In the genomic region with DNA sequence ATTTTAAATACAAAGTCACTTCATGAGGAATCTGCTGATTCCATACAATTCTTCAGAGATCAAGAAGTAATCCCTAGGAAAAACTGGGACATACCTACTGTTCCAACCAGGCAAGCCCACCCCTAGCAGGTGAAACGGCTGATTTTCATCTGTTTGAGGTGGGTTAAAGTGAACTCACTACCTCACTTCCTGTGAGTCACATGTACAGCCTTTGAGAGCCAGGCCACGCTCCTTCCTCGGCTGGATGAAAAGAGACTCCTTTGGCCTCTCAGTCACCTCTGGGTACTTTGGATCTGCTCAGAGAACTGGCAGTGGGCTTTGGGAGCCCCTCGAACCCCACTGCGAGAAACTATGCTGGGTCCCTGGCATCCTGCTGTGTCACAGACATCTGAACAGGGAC, we compare ENCODE assay signal across 24 cellular contexts.
DNase-seq lines count a peak whose midpoint lies in the region; ATAC-seq, FAIRE-seq and TF ChIP-seq lines count a peak whose summit lies in the region.
"Had no signal": no experiment of that assay in that cellular context is flagged by ENCODE, and none has a peak within 500 bp of the region (broad histone marks: within the 10 kb centered on the region; RNA-seq: fewer than 3 reads in every experiment).

No MANE protein-coding gene starts in this region.

- no peaks in the 10 kb centered on the region for H3K9me3 Mint-ChIP-seq in activated CD8-positive, alpha-beta T cell treated with anti-CD3 and anti-CD28 coated beads for 36 hours
- peaks cover 0 to 6% (median 1%) of the 10 kb centered on the region in 7 donors for H3K9me3 Mint-ChIP-seq in CD14-positive monocyte
- H3K9me3 Mint-ChIP-seq: activated B cell treated with CpG ODN at 0.5 μM for 24 hours; activated CD4-positive, alpha-beta memory T cell treated with anti-CD3 and anti-CD28 coated beads for 36 hours; CD4-positive, CD25-positive, alpha-beta regulatory T cell; natural killer cell treated with Interleukin-12 subunit alpha and Interleukin-12 subunit beta and Interleukin-15 and Interleukin-18, amount 100 ng/mL, for 72 hours had no signal

- POLR2A ChIA-PET in activated CD8-positive, alpha-beta T cell treated with anti-CD3 and anti-CD28 coated beads for 36 hours (lab: Charles Lee): no interaction called here

- H3K27ac Mint-ChIP-seq in activated CD8-positive, alpha-beta T cell treated with anti-CD3 and anti-CD28 coated beads for 36 hours: no peak overlapping the region
- H3K27ac Mint-ChIP-seq in CD14-positive monocyte: peak overlapping the region in 3 of 7 donors; percentile 48 to 81 (median 80)
- H3K27ac Mint-ChIP-seq: activated B cell treated with CpG ODN at 0.5 μM for 24 hours; activated CD4-positive, alpha-beta memory T cell treated with anti-CD3 and anti-CD28 coated beads for 36 hours; CD4-positive, CD25-positive, alpha-beta regulatory T cell; natural killer cell treated with Interleukin-12 subunit alpha and Interleukin-12 subunit beta and Interleukin-15 and Interleukin-18, amount 100 ng/mL, for 72 hours had no signal

- intact Hi-C loops in activated CD8-positive, alpha-beta T cell treated with anti-CD3 and anti-CD28 coated beads for 36 hours (cut with micrococcal nuclease): no loop called here
- intact Hi-C loops in Right ventricle myocardium superior (cut with DNase I): no loop called here
- intact Hi-C loops in CD14-positive monocyte (cut with micrococcal nuclease): loop anchor here in 1 of 2 donors (5.0 to 10.0 kb wide), 3 partner anchors 47 to 370 kb away; no protein-coding TSS in a partner anchor

- H3K4me3 Mint-ChIP-seq in activated CD8-positive, alpha-beta T cell treated with anti-CD3 and anti-CD28 coated beads for 36 hours: no peak overlapping the region
- H3K4me3 Mint-ChIP-seq in CD14-positive monocyte: no peak overlapping the region
- H3K4me3 Mint-ChIP-seq: activated B cell treated with CpG ODN at 0.5 μM for 24 hours; activated CD4-positive, alpha-beta memory T cell treated with anti-CD3 and anti-CD28 coated beads for 36 hours; CD4-positive, CD25-positive, alpha-beta regulatory T cell; natural killer cell treated with Interleukin-12 subunit alpha and Interleukin-12 subunit beta and Interleukin-15 and Interleukin-18, amount 100 ng/mL, for 72 hours had no signal

- no peaks in the 10 kb centered on the region for H3K36me3 Mint-ChIP-seq in activated CD8-positive, alpha-beta T cell treated with anti-CD3 and anti-CD28 coated beads for 36 hours (ENCODE audit: low read depth)
- peaks cover 95 to 96% of the 10 kb centered on the region in 2 donors for H3K36me3 Mint-ChIP-seq in CD14-positive monocyte
- H3K36me3 Mint-ChIP-seq: activated CD4-positive, alpha-beta memory T cell treated with anti-CD3 and anti-CD28 coated beads for 36 hours; CD4-positive, CD25-positive, alpha-beta regulatory T cell; natural killer cell treated with Interleukin-12 subunit alpha and Interleukin-12 subunit beta and Interleukin-15 and Interleukin-18, amount 100 ng/mL, for 72 hours had no signal

- FAIRE-seq in keratinocyte (lab: Jason Lieb, UNC): peak; percentile 73
- FAIRE-seq: D721Med, pancreas had no signal

- DNase-seq in HT1080 (ENCODE audit: low read depth): peak; percentile 47
- peak; percentile 44 for DNase-seq in activated CD8-positive, alpha-beta T cell treated with anti-CD3 and anti-CD28 coated beads for 36 hours
- DNase-seq in keratinocyte (ENCODE audit: low read depth, low spot score): no peak
- DNase-seq in Right ventricle myocardium superior: no peak
- no peak for DNase-seq in CD14-positive monocyte (ENCODE audit: low spot score)
- DNase-seq: activated B cell treated with CpG ODN at 0.5 μM for 24 hours; activated CD4-positive, alpha-beta memory T cell treated with anti-CD3 and anti-CD28 coated beads for 36 hours; activated effector memory CD4-positive, alpha-beta T cell treated with Interleukin-2 at 50 U/mL for 16 hours; GOT3; kidney glomerular epithelial cell; lower lobe of right lung; NCI-H1092 treated with DMSO at 0.1 percent for 48 hours; NCI-H1930; NCI-H524; pancreas; SJCRH30; stimulated activated CD4-positive, alpha-beta T cell treated with anti-CD3 and anti-CD28 coated beads, Interleukin-2, amount 100 ng/mL, for 24 hours had no signal

- peaks cover 75% of the 10 kb centered on the region for H4K20me1 ChIP-seq in BLaER1
- no peaks in the 10 kb centered on the region for H4K20me1 ChIP-seq in keratinocyte (ENCODE audit: control insufficient read depth, extremely low read depth, insufficient read depth, low read length)

- dilution Hi-C loops in keratinocyte (cut with MboI; ENCODE audit: extremely low pct_ligation_motif_present, low sequenced_read_pairs): no loop called here

- H3K4me3 ChIP-seq in BLaER1 (no peak overlapping the region), keratinocyte (ENCODE audit: control insufficient read depth in 2 of 3, extremely low read depth in 1 of 3, insufficient read depth in 2 of 3, low read depth in 1 of 3, low read length in 3 of 3) (no peak overlapping the region)
- H3K4me3 ChIP-seq: lower lobe of right lung, pancreas, right atrium auricular region, SJCRH30, smooth muscle cell had no signal

- H3K36me3 ChIP-seq in BLaER1 (peaks cover 100% of the 10 kb centered on the region), keratinocyte (ENCODE audit: control insufficient read depth in 2 of 2, extremely low read depth in 1 of 2, insufficient read depth in 2 of 2, low read length in 2 of 2) (peaks cover 10 to 16% of the 10 kb centered on the region in 2 experiments)
- H3K36me3 ChIP-seq: SJCRH30 had no signal

- no peaks in the 10 kb centered on the region for H3K9me3 ChIP-seq in BLaER1
- no peaks in the 10 kb centered on the region for H3K9me3 ChIP-seq in keratinocyte (ENCODE audit: control insufficient read depth, low read depth, low read length)
- H3K9me3 ChIP-seq: lower lobe of right lung, pancreas, right atrium auricular region, SJCRH30 had no signal

- CTCF ChIA-PET in activated CD8-positive, alpha-beta T cell treated with anti-CD3 and anti-CD28 coated beads for 36 hours (lab: Charles Lee): interaction anchor here (1.3 kb wide), 1 partner anchor 11 kb away, joined by 3 read pairs; no protein-coding TSS in a partner anchor

- H3K27me3 ChIP-seq in BLaER1 (no peaks in the 10 kb centered on the region), keratinocyte (ENCODE audit: control insufficient read depth, extremely low read depth, insufficient read depth, low read length) (no peaks in the 10 kb centered on the region)
- H3K27me3 ChIP-seq: pancreas, right atrium auricular region, SJCRH30 had no signal

- peak overlapping the region; percentile 11; the same call in 1 of the 2 replicates for H3K27ac ChIP-seq in BLaER1
- H3K27ac ChIP-seq in keratinocyte (ENCODE audit: control insufficient read depth, insufficient read depth, low read length): no peak overlapping the region
- H3K27ac ChIP-seq: lower lobe of right lung, pancreas, right atrium auricular region, SJCRH30 had no signal

- H3K79me2 ChIP-seq in keratinocyte (ENCODE audit: control insufficient read depth, insufficient read depth, low read length): no peaks in the 10 kb centered on the region

- no peak overlapping the region for H2AFZ ChIP-seq in keratinocyte (ENCODE audit: control insufficient read depth, low read length)

- H3K9ac ChIP-seq in BLaER1: no peak overlapping the region
- no peak overlapping the region for H3K9ac ChIP-seq in keratinocyte (ENCODE audit: control insufficient read depth, extremely low read depth, insufficient read depth, low read length)

- no peaks in the 10 kb centered on the region for H3K9me1 ChIP-seq in keratinocyte (ENCODE audit: control insufficient read depth, extremely low read depth, insufficient read depth, low read length)

- TF ChIP-seq CTCF in activated CD8-positive, alpha-beta T cell treated with anti-CD3 and anti-CD28 coated beads for 36 hours (IDR thresholded peaks at IDR 0.05): no peak
- TF ChIP-seq CTCF in keratinocyte (optimal IDR thresholded peaks at IDR 0.05 in 1 of 3, IDR thresholded peaks at IDR 0.05 in 1 of 3, conservative IDR thresholded peaks at IDR 0.05 in 1 of 3; ENCODE audit: extremely low read depth in 1 of 3, insufficient read depth in 2 of 3, low read length in 3 of 3) (no peak), CD14-positive monocyte (IDR thresholded peaks at IDR 0.05) (no peak)

- no peak overlapping the region for H3K4me2 ChIP-seq in BLaER1
- H3K4me2 ChIP-seq in keratinocyte (ENCODE audit: control insufficient read depth, extremely low read depth, insufficient read depth, low read depth, low read length): no peak overlapping the region
- H3K4me2 ChIP-seq: smooth muscle cell had no signal

- peaks cover 10% of the 10 kb centered on the region for H3K4me1 Mint-ChIP-seq in activated CD8-positive, alpha-beta T cell treated with anti-CD3 and anti-CD28 coated beads for 36 hours (ENCODE audit: low read depth)
- H3K4me1 Mint-ChIP-seq in CD14-positive monocyte: peaks cover 31% of the 10 kb centered on the region

- peaks cover 2% of the 10 kb centered on the region for H3K27me3 Mint-ChIP-seq in activated CD8-positive, alpha-beta T cell treated with anti-CD3 and anti-CD28 coated beads for 36 hours
- H3K27me3 Mint-ChIP-seq in CD14-positive monocyte (ENCODE audit: low read depth in 3 of 3): peaks cover 5 to 39% (median 30%) of the 10 kb centered on the region in 3 donors
- H3K27me3 Mint-ChIP-seq: activated B cell treated with CpG ODN at 0.5 μM for 24 hours had no signal

- peaks cover 19% of the 10 kb centered on the region for H3K4me1 ChIP-seq in BLaER1
- peaks cover 22% of the 10 kb centered on the region for H3K4me1 ChIP-seq in keratinocyte (ENCODE audit: control insufficient read depth, extremely low read depth, insufficient read depth, low read length)
- H3K4me1 ChIP-seq: pancreas, right atrium auricular region had no signal

- ATAC-seq in activated CD8-positive, alpha-beta T cell treated with anti-CD3 and anti-CD28 coated beads for 36 hours: peak; percentile 88
- no peak for ATAC-seq in HG03457 (IDR thresholded peaks at IDR 0.05; ENCODE audit: unreplicated experiment)
- no peak for ATAC-seq in Right ventricle myocardium superior (ENCODE audit: poor library complexity)
- ATAC-seq: natural killer cell treated with Interleukin-12 subunit alpha and Interleukin-12 subunit beta and Interleukin-15 and Interleukin-18, amount 100 ng/mL, for 72 hours had no signal

Comparison
In these comparisons a context has a peak if more than half of its experiments do, and no peak if none do; other contexts are left out.
1. DNase-seq: peak in HT1080 (single experiment) and activated CD8-positive, alpha-beta T cell treated with anti-CD3 and anti-CD28 coated beads for 36 hours (single experiment); none in keratinocyte (single experiment), Right ventricle myocardium superior (single experiment) and CD14-positive monocyte (single experiment).